Comparison of ENCODE assay signal across 13 cellular contexts in the genomic region with DNA sequence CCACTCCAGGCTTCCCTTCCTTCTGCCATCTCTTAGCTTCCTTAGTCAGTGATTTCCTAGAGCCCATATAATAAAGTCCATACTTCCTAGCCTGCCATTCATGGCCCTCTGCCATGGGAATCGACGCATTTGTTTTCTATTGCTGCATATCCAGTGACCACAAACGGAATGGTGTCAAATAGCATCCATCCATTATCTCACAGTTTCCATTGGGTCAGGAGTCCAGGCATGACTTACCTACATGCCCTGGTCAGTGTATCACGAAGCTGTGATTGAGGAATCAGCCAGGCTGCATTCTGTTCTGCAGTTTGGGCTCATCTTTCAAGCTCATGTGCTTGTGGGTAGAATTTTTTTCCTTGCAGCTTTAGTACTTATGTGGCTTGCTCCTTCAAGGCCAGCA.
"Had no signal": no experiment of that assay in that cellular context is flagged by ENCODE, and none has a peak within 500 bp of the region (broad histone marks: within the 10 kb centered on the region; RNA-seq: fewer than 3 reads in every experiment).

No MANE protein-coding gene starts in this region.

- DNase-seq: activated CD4-positive, alpha-beta T cell treated with anti-CD3 and anti-CD28 coated beads, Interleukin-2, amount 50 U/mL, for 1 hour; activated CD8-positive, alpha-beta memory T cell treated with anti-CD3 and anti-CD28 coated beads for 24 hours; activated gamma-delta T cell treated with Interleukin-2 at 50 U/mL for 16 hours; amygdala; central memory CD4-positive, alpha-beta T cell; cortex of kidney; effector memory CD4-positive, alpha-beta T cell; hypothalamus; midbrain; stimulated activated CD4-positive, alpha-beta T cell treated with anti-CD3 and anti-CD28 coated beads, Interleukin-4, amount 100 ng/mL, for 24 hours; stimulated activated naive CD4-positive, alpha-beta T cell treated with Interleukin-2 at 50 U/mL for 16 hours had no signal

- H3K27ac ChIP-seq: epithelial cell of prostate, SK-N-MC had no signal

- H3K4me3 ChIP-seq: SK-N-MC had no signal
